ENCODE assay signal across 1 cellular context in genomic region chr16:21599994-21600773, GRCh38.
A peak's percentile ranks its signal among the peaks of the same experiment; 100 is the strongest.
TF ChIP-seq lines count a peak whose summit lies in the region.

No MANE protein-coding gene starts in this region.

TF ChIP-seq in HEK293, 187 proteins besides CTCF, POLR2A, EP300 and RAD21 (continued from another document):
- TF ChIP-seq ZNF248 (tag by site-specific recombination; IDR thresholded peaks at IDR 0.05) (no peak), ZNF394 (tag by site-specific recombination; IDR thresholded peaks at IDR 0.05; ENCODE audit: borderline replicate concordance) (0 out of 2 replicates have a peak, but pooled peaks have one; percentile 23), OSR2 (tag by site-specific recombination; IDR thresholded peaks at IDR 0.05) (no peak), ZSCAN16 (tag by site-specific recombination; IDR thresholded peaks at IDR 0.05) (no peak), ZNF221 (tag by site-specific recombination; IDR thresholded peaks at IDR 0.05; ENCODE audit: borderline replicate concordance) (no peak), GLI2 (tag by site-specific recombination; IDR thresholded peaks at IDR 0.05; ENCODE audit: borderline replicate concordance, low read depth) (no peak), ZNF521 (tag by site-specific recombination; IDR thresholded peaks at IDR 0.05) (no peak), ZNF350 (tag by site-specific recombination; IDR thresholded peaks at IDR 0.05) (no peak), ZNF600 (tag by site-specific recombination; IDR thresholded peaks at IDR 0.05) (peak; percentile 86), ZNF184 (tag by site-specific recombination; IDR thresholded peaks at IDR 0.05) (0 out of 2 replicates have a peak, but pooled peaks have one; percentile 18)
